In genomic region chr13:73034901-73035300, GRCh38 we compare ENCODE assay signal across 19 cellular contexts.
"Had no signal": no experiment of that assay in that cellular context is flagged by ENCODE, and none has a peak within 500 bp of the region (broad histone marks: within the 10 kb centered on the region; RNA-seq: fewer than 3 reads in every experiment).

No MANE protein-coding gene starts in this region.

- ATAC-seq: gastrocnemius medialis, heart right ventricle, left cardiac atrium, left ventricle myocardium superior, mucosa of descending colon had no signal

- H3K27ac Mint-ChIP-seq: mesothelial cell of epicardium had no signal

- H3K36me3 Mint-ChIP-seq: mesothelial cell of epicardium had no signal

- H3K27me3 ChIP-seq: dorsolateral prefrontal cortex, esophagus muscularis mucosa, gastrocnemius medialis, heart right ventricle, left lung had no signal

- H3K4me3 ChIP-seq: coronary artery, dorsolateral prefrontal cortex, esophagus muscularis mucosa, gastrocnemius medialis, heart right ventricle, left lung, lower lobe of right lung, mucosa of descending colon had no signal

- H3K27ac ChIP-seq: coronary artery, dorsolateral prefrontal cortex, esophagus muscularis mucosa, gastrocnemius medialis, heart right ventricle, left lung, lower lobe of right lung had no signal

- H3K4me3 Mint-ChIP-seq: mesothelial cell of epicardium had no signal

- H3K9me3 ChIP-seq: esophagus muscularis mucosa, gastrocnemius medialis, heart right ventricle, left lung, lower lobe of right lung, mucosa of descending colon had no signal

- H3K4me1 ChIP-seq: esophagus muscularis mucosa, gastrocnemius medialis, heart right ventricle, left lung, lower lobe of right lung had no signal

- H3K9me3 Mint-ChIP-seq: mesothelial cell of epicardium had no signal

- H3K36me3 ChIP-seq: esophagus muscularis mucosa, gastrocnemius medialis, heart right ventricle, left lung, lower lobe of right lung had no signal

- DNase-seq: cerebellar nuclear complex; dermis blood vessel endothelial cell; dorsolateral prefrontal cortex; effector CD4-positive, alpha-beta T cell; effector memory CD4-positive, alpha-beta T cell; gastrocnemius medialis; glutamatergic neuron; head of caudate nucleus; heart right ventricle; hippocampal formation; left cardiac atrium; left lung; left ventricle myocardium superior; lower lobe of right lung; mesenchymal stem cell; mucosa of descending colon had no signal
